ENCODE assay signal across 23 cellular contexts in the genomic region with DNA sequence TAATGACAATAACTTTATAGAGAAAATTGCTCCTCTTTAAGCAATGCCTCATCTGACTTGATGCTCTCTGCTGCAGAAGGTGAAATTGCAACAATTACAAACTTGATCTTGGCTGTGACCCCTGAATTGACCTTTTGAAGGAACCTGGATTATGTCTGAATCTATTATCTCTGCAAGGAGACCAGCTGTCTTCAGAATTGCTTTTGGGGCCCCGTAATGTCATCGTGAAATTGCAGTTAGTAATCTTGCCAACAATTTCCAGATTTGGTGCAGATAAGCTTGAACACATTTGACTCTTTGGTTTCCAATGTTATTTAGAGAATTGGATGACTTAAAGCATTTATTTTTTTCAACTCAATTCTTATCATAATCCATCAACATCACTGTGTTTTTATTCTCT.
"Had no signal": no experiment of that assay in that cellular context is flagged by ENCODE, and none has a peak within 500 bp of the region (broad histone marks: within the 10 kb centered on the region; RNA-seq: fewer than 3 reads in every experiment).

No MANE protein-coding gene starts in this region.

- H3K4me3 ChIP-seq: esophagus squamous epithelium, gastrocnemius medialis, heart right ventricle, left lung, lower lobe of right lung, mucosa of descending colon had no signal

- H3K27ac ChIP-seq: epithelial cell of prostate, esophagus squamous epithelium, gastrocnemius medialis, heart right ventricle, left lung, lower lobe of right lung had no signal

- H3K27me3 ChIP-seq: esophagus squamous epithelium, gastrocnemius medialis, heart right ventricle, left lung had no signal

- ATAC-seq: effector memory CD8-positive, alpha-beta T cell; esophagus mucosa; gastrocnemius medialis; heart right ventricle; left cardiac atrium; left lung; left ventricle myocardium superior; lower lobe of right lung; mucosa of descending colon; naive thymus-derived CD8-positive, alpha-beta T cell had no signal

- H3K4me1 ChIP-seq: esophagus squamous epithelium, gastrocnemius medialis, left lung, lower lobe of right lung had no signal

- H3K36me3 ChIP-seq: esophagus squamous epithelium, gastrocnemius medialis, heart right ventricle, left lung, lower lobe of right lung had no signal

- DNase-seq: cortex of kidney; effector CD8-positive, alpha-beta T cell; effector memory CD8-positive, alpha-beta T cell; endodermal cell; erythroblast; esophagus squamous epithelium; foreskin fibroblast; foreskin melanocyte; gastrocnemius medialis; glutamatergic neuron; head of caudate nucleus; heart right ventricle; hippocampal formation; left cardiac atrium; left lung; left ventricle myocardium superior; lower lobe of right lung; mesenchymal stem cell; mucosa of descending colon; naive B cell; naive thymus-derived CD8-positive, alpha-beta T cell had no signal

- H3K9me3 ChIP-seq: esophagus squamous epithelium, gastrocnemius medialis, heart right ventricle, left lung, lower lobe of right lung, mucosa of descending colon had no signal
